In the genomic region with DNA sequence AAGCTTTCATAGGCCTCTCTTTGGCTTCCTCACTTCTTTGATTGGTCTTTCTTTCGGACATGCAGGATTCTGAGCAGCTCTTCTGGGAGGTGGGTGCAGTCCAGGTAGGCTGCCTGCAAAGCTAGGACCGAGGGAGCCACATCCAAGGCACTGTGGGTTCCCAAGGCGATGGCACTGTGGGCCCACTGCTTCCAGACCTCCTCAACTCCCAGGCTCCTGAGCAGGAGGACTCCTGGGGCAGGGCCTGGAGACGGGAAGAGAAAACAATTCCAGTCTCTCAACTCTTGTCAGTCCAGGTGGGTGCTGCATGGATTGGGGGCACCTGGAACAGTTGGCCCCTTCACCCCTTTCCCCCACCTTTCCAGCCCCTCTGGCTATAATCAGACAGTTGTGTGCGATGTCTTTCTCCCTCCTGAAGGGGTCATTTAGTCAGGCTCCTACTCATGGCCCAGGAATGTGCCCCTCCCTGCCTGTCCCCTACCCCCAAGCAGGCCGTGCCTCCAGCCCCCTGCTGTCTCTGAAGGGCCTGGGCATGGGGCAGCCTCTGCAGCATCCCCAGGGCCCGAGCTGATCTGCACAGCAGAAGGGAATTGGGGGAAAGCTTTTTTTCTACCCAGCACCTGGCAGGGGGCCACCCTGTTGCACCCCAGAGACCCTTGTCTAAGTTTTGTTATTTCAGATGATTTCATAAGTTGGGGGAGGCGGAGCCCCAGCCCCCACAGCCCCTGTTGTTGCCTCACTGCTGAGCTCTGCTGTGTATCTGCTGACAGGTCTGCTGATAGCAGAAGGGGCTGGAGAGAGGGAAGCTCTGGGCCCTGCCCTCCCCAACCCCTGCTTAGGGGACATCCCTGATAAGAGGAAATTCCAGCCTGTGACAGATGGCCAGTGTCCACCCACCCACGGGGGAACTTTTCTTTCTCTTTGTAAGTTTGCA, we compare ENCODE assay signal across 8 cellular contexts.
DNase-seq lines count a peak whose midpoint lies in the region; ATAC-seq and TF ChIP-seq lines count a peak whose summit lies in the region.

No MANE protein-coding gene starts in this region.

- no peaks in the 10 kb centered on the region for H3K27me3 Mint-ChIP-seq in naive B cell

- DNase-seq in NCI-H226 (peak; percentile 33), dorsolateral prefrontal cortex (no peak), naive B cell (no peak), DMS153 (lab: John Stamatoyannopoulos, UW) (no peak), RPMI8226 (no peak)

- no peak for TF ChIP-seq CTCF in dorsolateral prefrontal cortex (IDR thresholded peaks at IDR 0.05 in 54 of 56, conservative IDR thresholded peaks at IDR 0.05 in 2 of 56; ENCODE audit: low read depth in 1 of 56, partially characterized antibody in 56 of 56)

- intact Hi-C loops in dorsolateral prefrontal cortex (cut with DNase I) = no loop called here

- H4K20me1 ChIP-seq in BLaER1 treated with 17β-estradiol and CSF1 and Interleukin-3, amounts not matched to agents 10 nM and 100 nM = peaks cover 74 to 100% (median 92%) of the 10 kb centered on the region in 11 experiments

- ATAC-seq in naive B cell (ENCODE audit: low read depth in 2 of 2) = no peak
- no peak for ATAC-seq in HG03025 (IDR thresholded peaks at IDR 0.05; ENCODE audit: low FRiP score, unreplicated experiment)
- ATAC-seq in HG03571 (IDR thresholded peaks at IDR 0.05; ENCODE audit: unreplicated experiment) = no peak

- H3K27ac ChIP-seq in BLaER1 treated with 17β-estradiol and CSF1 and Interleukin-3, amounts not matched to agents 10 nM and 100 nM = peak overlapping the region; percentile 8 to 89 (median 59); a peak in 19 of 22 replicates
- H3K27ac ChIP-seq in dorsolateral prefrontal cortex = peak overlapping the region in 54 of 59 donors; percentile 10 to 84 (median 66)

- H3K4me1 ChIP-seq in BLaER1 treated with 17β-estradiol and CSF1 and Interleukin-3, amounts not matched to agents 10 nM and 100 nM = peaks cover 99 to 100% (median 100%) of the 10 kb centered on the region in 10 experiments

- no peaks in the 10 kb centered on the region for H3K9me3 ChIP-seq in BLaER1 treated with 17β-estradiol and CSF1 and Interleukin-3, amounts not matched to agents 10 nM and 100 nM (replicated peaks in 1 of 11)

- H3K27me3 ChIP-seq in BLaER1 treated with 17β-estradiol and CSF1 and Interleukin-3, amounts not matched to agents 10 nM and 100 nM = no peaks in the 10 kb centered on the region
- H3K27me3 ChIP-seq in dorsolateral prefrontal cortex = no peaks in the 10 kb centered on the region

- H3K4me3 Mint-ChIP-seq in naive B cell = peak overlapping the region in 7 of 8 donors; percentile 68 to 92 (median 80)

- H3K9ac ChIP-seq in BLaER1 treated with 17β-estradiol and CSF1 and Interleukin-3, amounts not matched to agents 10 nM and 100 nM = peak overlapping the region; percentile 22 to 80 (median 55); a peak in 20 of 22 replicates

- H3K9me3 Mint-ChIP-seq in naive B cell = peaks cover 0 to 10% (median 0%) of the 10 kb centered on the region in 7 donors

- peaks cover 10 to 27% of the 10 kb centered on the region in 2 donors for H3K36me3 Mint-ChIP-seq in naive B cell

- peaks cover 13 to 96% (median 61%) of the 10 kb centered on the region in 11 experiments for H3K36me3 ChIP-seq in BLaER1 treated with 17β-estradiol and CSF1 and Interleukin-3, amounts not matched to agents 10 nM and 100 nM

- H3K27ac Mint-ChIP-seq in naive B cell = peak overlapping the region in 5 of 6 donors; percentile 93 to 99 (median 94)

- peaks cover 89 to 93% (median 91%) of the 10 kb centered on the region in 3 donors for H3K4me1 Mint-ChIP-seq in naive B cell

- H3K4me3 ChIP-seq in BLaER1 treated with 17β-estradiol and CSF1 and Interleukin-3, amounts not matched to agents 10 nM and 100 nM = peak overlapping the region in 9 of 10 experiments; percentile 0 to 51 (median 22); a peak in 11 of 20 replicates
- no peak overlapping the region for H3K4me3 ChIP-seq in dorsolateral prefrontal cortex

- H3K4me2 ChIP-seq in BLaER1 treated with 17β-estradiol and CSF1 and Interleukin-3, amounts not matched to agents 10 nM and 100 nM = peak overlapping the region; percentile 84 to 100 (median 99)

Comparison
In these comparisons a context has a peak if more than half of its experiments do, and no peak if none do; other contexts are left out.
1. H3K4me3 ChIP-seq: peak in BLaER1 treated with 17β-estradiol and CSF1 and Interleukin-3, amounts not matched to agents 10 nM and 100 nM (9 of 10); none in dorsolateral prefrontal cortex (0 of 59).